ENCODE assay signal across 12 cellular contexts in genomic region chrX:10579018-10579752, GRCh38. TPM values are rescaled to one million over a fixed set of nuclear protein-coding genes. Genes with fewer than 3 reads are reported as not detected.
A peak's percentile ranks its signal among the peaks of the same experiment; 100 is the strongest.
DNase-seq lines count a peak whose midpoint lies in the region; ATAC-seq, FAIRE-seq and TF ChIP-seq lines count a peak whose summit lies in the region.
"Had no signal": no experiment of that assay in that cellular context is flagged by ENCODE, and none has a peak within 500 bp of the region (broad histone marks: within the 10 kb centered on the region; RNA-seq: fewer than 3 reads in every experiment).

No MANE protein-coding gene starts in this region.

- H3K36me3 ChIP-seq in HUES48 (ENCODE audit: control insufficient read depth, insufficient read depth, low read length), result no peaks in the 10 kb centered on the region
- H3K36me3 ChIP-seq in mesendoderm (ENCODE audit: control insufficient read depth, insufficient read depth, low read length), result no peaks in the 10 kb centered on the region
- H3K36me3 ChIP-seq in adrenal gland (replicated peaks in 1 of 2), result no peaks in the 10 kb centered on the region

- H3K79me2 ChIP-seq in mesendoderm (ENCODE audit: control insufficient read depth, insufficient read depth, low read length), result peaks cover 1% of the 10 kb centered on the region

- no peak overlapping the region for H2AK5ac ChIP-seq in mesendoderm (ENCODE audit: low read length)

- no peak overlapping the region for H2BK15ac ChIP-seq in mesendoderm (replicated peaks; ENCODE audit: low read depth)

- WGBS in mesendoderm (ENCODE audit: extremely low coverage, insufficient coverage, low lambda C conversion rate), result no CpG with 5 or more reads among the region's 7 CpGs
- 42 to 45% (median 44%) methylated on average over 7 of the region's 7 CpGs for WGBS in adrenal gland, 4 donors

- no peak overlapping the region for H3K18ac ChIP-seq in mesendoderm (ENCODE audit: low read length)

- no peak for TF ChIP-seq POLR2A in adrenal gland (IDR thresholded peaks at IDR 0.05)

- peak; percentile 21 for DNase-seq in AG08395 (ENCODE audit: low spot score)
- peak; percentile 19 for DNase-seq in mesendoderm
- no peak for DNase-seq in SKM-1 (lab: John Stamatoyannopoulos, UW; ENCODE audit: unreplicated experiment)
- DNase-seq in adrenal gland, result no peak
- no peak for DNase-seq in Kasumi-1 (lab: John Stamatoyannopoulos, UW)
- DNase-seq: activated naive CD4-positive, alpha-beta T cell treated with anti-CD3 and anti-CD28 coated beads, Interleukin-2, amount 10 ng/mL, durations not matched to agents 7 days and 5 days; DMS 273 treated with DMSO at 0.1 percent for 48 hours; hypothalamus had no signal

- H3K23ac ChIP-seq in mesendoderm (ENCODE audit: low read length), result no peak overlapping the region

- peak overlapping the region; percentile 61 for H3K27ac ChIP-seq in HUES48 (ENCODE audit: low read depth, low read length)
- H3K27ac ChIP-seq in mesendoderm (ENCODE audit: low read depth, low read length), result no peak overlapping the region
- H3K27ac ChIP-seq in adrenal gland, result peak overlapping the region in 2 of 5 donors; percentile 22 to 39

- H2BK120ac ChIP-seq in mesendoderm (ENCODE audit: low read depth, low read length), result no peak overlapping the region

- H3K9ac ChIP-seq in HUES48 (ENCODE audit: low read depth, low read length) (peak overlapping the region; percentile 41; the same call in 1 of the 2 replicates), mesendoderm (ENCODE audit: low read length) (no peak overlapping the region)

- no peak overlapping the region for H3K56ac ChIP-seq in mesendoderm (ENCODE audit: low read length)

- no peak for TF ChIP-seq CTCF in adrenal gland (IDR thresholded peaks at IDR 0.05)

- H3K4me3 ChIP-seq in HUES48 (ENCODE audit: low read depth, low read length), result no peak overlapping the region
- no peak overlapping the region for H3K4me3 ChIP-seq in mesendoderm (ENCODE audit: low read length)
- no peak overlapping the region for H3K4me3 ChIP-seq in adrenal gland

- H4K8ac ChIP-seq in mesendoderm (ENCODE audit: low read depth, low read length), result no peak overlapping the region

- H3K4me2 ChIP-seq in mesendoderm (ENCODE audit: low read length), result no peak overlapping the region

- ATAC-seq in GM19397 (IDR thresholded peaks at IDR 0.05; ENCODE audit: unreplicated experiment), result no peak

- H4K5ac ChIP-seq in mesendoderm (ENCODE audit: low read length), result no peak overlapping the region

- H3K4ac ChIP-seq in mesendoderm (ENCODE audit: low read depth, low read length), result no peak overlapping the region

- H3K27me3 ChIP-seq in HUES48 (ENCODE audit: control insufficient read depth, insufficient read depth, low read length), result no peaks in the 10 kb centered on the region
- no peaks in the 10 kb centered on the region for H3K27me3 ChIP-seq in mesendoderm (ENCODE audit: insufficient read depth, low read length, poor library complexity)
- no peaks in the 10 kb centered on the region for H3K27me3 ChIP-seq in adrenal gland

- FAIRE-seq in colon (lab: Jason Lieb, UNC), result peak; percentile 65
- FAIRE-seq: TTC549 had no signal

- H3K79me1 ChIP-seq in mesendoderm (ENCODE audit: low read length), result no peaks in the 10 kb centered on the region

- H3K4me1 ChIP-seq in HUES48 (ENCODE audit: control insufficient read depth, insufficient read depth, low read length) (peaks cover 39% of the 10 kb centered on the region), mesendoderm (ENCODE audit: control insufficient read depth, low read depth, low read length) (no peaks in the 10 kb centered on the region), adrenal gland (replicated peaks in 1 of 2) (no peaks in the 10 kb centered on the region)

- intact Hi-C loops in adrenal gland (cut with DNase I), result no loop called here

- H3K9me3 ChIP-seq in HUES48 (ENCODE audit: control insufficient read depth, insufficient read depth, low read length), result no peaks in the 10 kb centered on the region
- no peaks in the 10 kb centered on the region for H3K9me3 ChIP-seq in adrenal gland (replicated peaks in 1 of 3)

- no peak overlapping the region for H2BK5ac ChIP-seq in mesendoderm (ENCODE audit: low read length)

RNA-seq across cellular contexts. Expression of gene MID1, which starts 41.2 kb away (rescaled TPM):
- polyA plus RNA-seq in mesendoderm (2013, experiment 1 of 2), result 14.1 TPM
- 14.4 TPM for polyA plus RNA-seq in mesendoderm (2013, experiment 2 of 2)
- total RNA-seq in adrenal gland, result 10 to 100 TPM in 4 of 8 donors, 1 to 10 TPM in 4; 6.5 to 19.4 (median 10.6) TPM
- 1 to 10 TPM; 3.6 to 5.4 (median 3.7) TPM for polyA plus RNA-seq in adrenal gland

Comparison
In these comparisons a context has a peak if more than half of its experiments do, and no peak if none do; other contexts are left out.
1. DNase-seq: peak in AG08395 (single experiment) and mesendoderm (single experiment); none in SKM-1 (single experiment), adrenal gland (0 of 7) and Kasumi-1 (0 of 2).